ENCODE assay signal across 9 cellular contexts in genomic region chr18:286515-287310, GRCh38. TPM values are rescaled to one million over a fixed set of nuclear protein-coding genes. Genes with fewer than 3 reads are reported as not detected.
A peak's percentile ranks its signal among the peaks of the same experiment; 100 is the strongest.
DNase-seq lines count a peak whose midpoint lies in the region; ATAC-seq and TF ChIP-seq lines count a peak whose summit lies in the region.
"Had no signal": no experiment of that assay in that cellular context is flagged by ENCODE, and none has a peak within 500 bp of the region (broad histone marks: within the 10 kb centered on the region; RNA-seq: fewer than 3 reads in every experiment).

No MANE protein-coding gene starts in this region.

- intact Hi-C loops in breast epithelium (cut with DNase I; ENCODE audit: low total_unique reads), result loop anchor here (10.0 kb wide), 1 partner anchor 318 kb away; no protein-coding TSS in a partner anchor

- H3K4me3 ChIP-seq in breast epithelium, result no peak overlapping the region

- H3K4me1 ChIP-seq in breast epithelium, result no peaks in the 10 kb centered on the region

- H3K36me3 ChIP-seq in breast epithelium, result no peaks in the 10 kb centered on the region

- no peak for ATAC-seq in HG03045 (IDR thresholded peaks at IDR 0.05; ENCODE audit: unreplicated experiment)
- no peak for ATAC-seq in GM21619 (IDR thresholded peaks at IDR 0.05; ENCODE audit: unreplicated experiment)

- TF ChIP-seq CTCF in LNCAP (IDR thresholded peaks at IDR 0.05) (peak; percentile 82), breast epithelium (IDR thresholded peaks at IDR 0.05) (peak in 2 of 3 donors; percentile 50 to 56)

- H3K9me3 ChIP-seq in breast epithelium, result no peaks in the 10 kb centered on the region

- H3K27ac ChIP-seq in breast epithelium, result no peak overlapping the region

- DNase-seq in COR-L47 (lab: John Stamatoyannopoulos, UW) (peak; percentile 20), breast epithelium (ENCODE audit: low spot score in 2 of 2) (no peak), midbrain (lab: John Stamatoyannopoulos, UW) (peak; percentile 26), NCI-H526 treated with DMSO at 0.1 percent for 48 hours (lab: John Stamatoyannopoulos, UW) (no peak)
- DNase-seq in stimulated activated naive CD4-positive, alpha-beta T cell (lab: John Stamatoyannopoulos, UW), result no peak
- DNase-seq: activated CD4-positive, alpha-beta T cell treated with anti-CD3 and anti-CD28 coated beads for 1 hour had no signal

- H3K27me3 ChIP-seq in breast epithelium, result no peaks in the 10 kb centered on the region

- TF ChIP-seq POLR2A in breast epithelium (IDR thresholded peaks at IDR 0.05), result no peak

RNA-seq across cellular contexts. Expression of gene THOC1, which starts 18.9 kb away (rescaled TPM):
- 10 to 100 TPM; 56.2 to 98.9 (median 67.5) TPM for total RNA-seq in breast epithelium

Comparison
In these comparisons a context has a peak if more than half of its experiments do, and no peak if none do; other contexts are left out.
1. DNase-seq: peak in COR-L47 (single experiment) and midbrain (single experiment); none in breast epithelium (0 of 2), stimulated activated naive CD4-positive, alpha-beta T cell (0 of 6) and NCI-H526 treated with DMSO at 0.1 percent for 48 hours (single experiment).